ENCODE assay signal across 14 cellular contexts in genomic region chr12:70646850-70647249, GRCh38. TPM values are rescaled to one million over a fixed set of nuclear protein-coding genes. Genes with fewer than 3 reads are reported as not detected.
DNase-seq lines count a peak whose midpoint lies in the region; ATAC-seq and TF ChIP-seq lines count a peak whose summit lies in the region.
"Had no signal": no experiment of that assay in that cellular context is flagged by ENCODE, and none has a peak within 500 bp of the region (broad histone marks: within the 10 kb centered on the region; RNA-seq: fewer than 3 reads in every experiment).

No MANE protein-coding gene starts in this region.

- H3K4me1 ChIP-seq in HUES64 (ENCODE audit: insufficient read depth, low read length) (peaks cover 26% of the 10 kb centered on the region), adrenal gland (replicated peaks in 1 of 2) (peaks cover 8 to 15% of the 10 kb centered on the region in 2 donors), vagina (peaks cover 12% of the 10 kb centered on the region)

- H3K36me3 ChIP-seq in HUES64 (ENCODE audit: insufficient read depth, low read length): no peaks in the 10 kb centered on the region
- no peaks in the 10 kb centered on the region for H3K36me3 ChIP-seq in adrenal gland (replicated peaks in 1 of 2)
- no peaks in the 10 kb centered on the region for H3K36me3 ChIP-seq in vagina

- DNase-seq in ACHN: peak; percentile 22
- DNase-seq in astrocyte of the hippocampus (ENCODE audit: low read depth, low spot score): peak; percentile 28
- DNase-seq in kidney tubule cell (ENCODE audit: low spot score): peak; percentile 75
- DNase-seq in adrenal gland: no peak
- no peak for DNase-seq in vagina (ENCODE audit: extremely low spot score in 2 of 2)
- no peak for DNase-seq in HEK293T (ENCODE audit: extremely low spot score)
- DNase-seq: activated CD4-positive, CD25-positive, alpha-beta regulatory T cell treated with anti-CD3 and anti-CD28 coated beads, Interleukin-2, amount 50 U/mL, for 72 hours; DMS79; mesendoderm; NCI-H1694 had no signal

- no CpG with 5 or more reads among the region's 1 CpG for WGBS in HUES64
- 55 to 74% (median 57%) methylated on average over 1 of the region's 1 CpG for WGBS in adrenal gland, 4 donors

- H3K27me3 ChIP-seq in HUES64 (ENCODE audit: insufficient read depth, low read length) (no peaks in the 10 kb centered on the region), adrenal gland (no peaks in the 10 kb centered on the region), vagina (no peaks in the 10 kb centered on the region)

- POLR2A ChIA-PET in HEK293T (lab: Yijun Ruan, JAX): no interaction called here

- CTCF ChIA-PET in HEK293T (lab: Yijun Ruan, JAX): no interaction called here

- no peaks in the 10 kb centered on the region for H3K9me3 ChIP-seq in HUES64 (ENCODE audit: insufficient read depth, low read depth, low read length)
- no peaks in the 10 kb centered on the region for H3K9me3 ChIP-seq in adrenal gland (replicated peaks in 1 of 3)
- H3K9me3 ChIP-seq in vagina: no peaks in the 10 kb centered on the region

- H3K4me3 ChIP-seq in HUES64 (ENCODE audit: low read length) (no peak overlapping the region), adrenal gland (no peak overlapping the region), vagina (no peak overlapping the region)

- intact Hi-C loops in adrenal gland (cut with DNase I): no loop called here
- intact Hi-C loops in vagina (cut with DNase I): no loop called here

- H3K27ac ChIP-seq in HUES64 (ENCODE audit: low read depth, low read length): peak overlapping the region; percentile 88; the same call in 1 of the 2 replicates
- H3K27ac ChIP-seq in adrenal gland: no peak overlapping the region
- H3K27ac ChIP-seq in vagina: no peak overlapping the region
- H3K27ac ChIP-seq: parathyroid adenoma had no signal

- no peak overlapping the region for H3K9ac ChIP-seq in HUES64 (ENCODE audit: low read depth, low read length)
- H3K9ac ChIP-seq: parathyroid adenoma had no signal

- no peak for ATAC-seq in GM21786 (IDR thresholded peaks at IDR 0.05; ENCODE audit: unreplicated experiment)

- no peak for TF ChIP-seq CTCF in adrenal gland (IDR thresholded peaks at IDR 0.05)
- TF ChIP-seq CTCF in vagina (IDR thresholded peaks at IDR 0.05): no peak

- in situ Hi-C loops in ACHN (cut with HindIII; ENCODE audit: low pct_ligation_motif_present, low pct_unique_long_range_greater_than_20kb, low sequenced_read_pairs): no loop called here

- TF ChIP-seq POLR2A in adrenal gland (IDR thresholded peaks at IDR 0.05) (no peak), vagina (IDR thresholded peaks at IDR 0.05) (no peak)

TF ChIP-seq in HEK293T, 16 proteins besides CTCF, POLR2A, EP300 and RAD21:
- TF ChIP-seq FOXA1 (IDR thresholded peaks at IDR 0.05): no peak
- TF ChIP-seq NFRKB (IDR thresholded peaks at IDR 0.05): no peak
- no peak for TF ChIP-seq CTBP1 (IDR thresholded peaks at IDR 0.05; ENCODE audit: borderline replicate concordance)
TF ChIP-seq in HEK293T: peak in this region for 0.

RNA-seq across cellular contexts. Expression of gene PTPRB, which starts 9.6 kb away (rescaled TPM):
- polyA plus RNA-seq in HUES64 (2013, experiment 1 of 2): 0.45 TPM
- polyA plus RNA-seq in HUES64 (2013, experiment 2 of 2): 0.57 TPM
- total RNA-seq in adrenal gland (10 to 100 TPM; 19.4 to 46.3 (median 31.9) TPM), vagina (21.9 TPM)
- polyA plus RNA-seq in adrenal gland: 10 to 100 TPM in 1 of 3 donors, 1 to 10 TPM in 2; 8.0 to 16.5 (median 8.5) TPM
- total RNA-seq: T-helper 1 cell treated with Interleukin-12 subunit alpha and Interleukin-12 subunit beta and Interleukin-4 antibody, amounts not matched to agents 30 ng/mL and 1 ng/mL, for 36 hours had no signal

Comparison
In these comparisons a context has a peak if more than half of its experiments do, and no peak if none do; other contexts are left out.
1. DNase-seq: peak in ACHN (single experiment), astrocyte of the hippocampus (single experiment) and kidney tubule cell (single experiment); none in adrenal gland (0 of 7), vagina (0 of 2) and HEK293T (single experiment).